ENCODE assay signal across 1 cellular context in genomic region chr3:62241279-62241678, GRCh38.
TF ChIP-seq lines count a peak whose summit lies in the region.

No MANE protein-coding gene starts in this region.

TF ChIP-seq in HepG2, 621 proteins besides CTCF, POLR2A, EP300 and RAD21 (continued from another document):
- TF ChIP-seq FUBP1 (CRISPR knock-in tag; IDR thresholded peaks at IDR 0.05; ENCODE audit: borderline replicate concordance) (no peak), SYNCRIP (IDR thresholded peaks at IDR 0.05; ENCODE audit: insufficient read depth, low read depth, low read length) (no peak), KDM3A (CRISPR knock-in tag; IDR thresholded peaks at IDR 0.05; ENCODE audit: low read depth) (no peak), ZC3H4 (CRISPR knock-in tag; IDR thresholded peaks at IDR 0.05; ENCODE audit: borderline replicate concordance) (no peak), ZNF841 (CRISPR knock-in tag; IDR thresholded peaks at IDR 0.05; ENCODE audit: borderline replicate concordance) (no peak), ZMYM3 (CRISPR knock-in tag; IDR thresholded peaks at IDR 0.05) (no peak), AFF4 (CRISPR knock-in tag; IDR thresholded peaks at IDR 0.05) (no peak), IRF9 (CRISPR knock-in tag; IDR thresholded peaks at IDR 0.05; ENCODE audit: borderline replicate concordance) (no peak), ZNF768 (CRISPR knock-in tag; IDR thresholded peaks at IDR 0.05) (no peak), E2F5 (CRISPR knock-in tag; conservative IDR thresholded peaks at IDR 0.05) (no peak), MYNN (CRISPR knock-in tag; IDR thresholded peaks at IDR 0.05; ENCODE audit: low read depth) (no peak)
